In the genomic region with DNA sequence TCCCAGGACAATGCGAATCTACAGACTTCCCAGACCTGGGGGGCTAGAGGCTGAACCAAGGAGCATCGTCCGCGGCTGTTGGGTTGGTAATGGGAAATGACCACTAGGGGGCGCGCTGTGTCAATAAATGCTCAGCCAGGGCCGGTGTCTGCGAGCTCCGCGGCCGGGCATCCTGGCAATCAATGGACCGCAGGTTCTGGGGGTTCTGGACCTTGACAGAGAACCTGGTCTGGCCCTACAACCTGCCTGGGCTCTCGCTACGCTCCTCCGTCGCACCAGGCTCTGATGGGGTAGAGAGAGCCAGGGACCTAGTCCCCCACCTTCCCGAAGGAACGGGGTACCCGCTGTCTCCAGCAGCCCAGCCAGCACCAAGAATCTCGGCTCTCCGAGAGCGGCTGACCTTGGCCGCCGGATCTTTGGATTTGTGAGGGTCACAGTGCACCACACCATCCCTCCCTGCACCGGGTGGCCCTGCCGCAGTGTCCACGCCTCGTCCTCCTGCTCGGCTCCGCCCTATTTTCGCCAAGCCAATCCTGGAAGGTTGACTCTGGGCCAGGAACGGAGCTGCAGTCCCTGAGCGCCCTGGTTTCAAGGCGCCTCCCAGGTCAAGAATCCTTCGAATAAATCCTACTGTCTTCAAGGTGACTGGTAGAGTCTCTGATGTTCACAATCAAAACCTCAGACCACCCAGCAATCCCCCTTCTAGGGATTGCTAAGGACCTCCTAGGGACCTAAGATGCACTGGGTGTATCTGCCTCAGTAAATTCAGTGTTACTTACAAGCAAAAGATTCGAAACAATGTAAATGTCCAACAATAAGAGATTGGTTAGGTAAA, we compare ENCODE assay signal across 8 cellular contexts. TPM values are rescaled to one million over a fixed set of nuclear protein-coding genes. Genes with fewer than 3 reads are reported as not detected.
DNase-seq lines count a peak whose midpoint lies in the region; ATAC-seq, FAIRE-seq and TF ChIP-seq lines count a peak whose summit lies in the region.

No MANE protein-coding gene starts in this region.

- H3K9me3 Mint-ChIP-seq in natural killer cell, result no peaks in the 10 kb centered on the region
- peaks cover 4 to 6% of the 10 kb centered on the region in 2 donors for H3K9me3 Mint-ChIP-seq in stimulated activated naive B cell treated with anti-CD40 and anti-IgM and Interleukin-4, amounts not matched to agents 10 μg/mL and 1 μg/mL and 100 μg/mL, for 72 hours

- peak overlapping the region; percentile 20 for H3K9ac ChIP-seq in HUES6 (ENCODE audit: low read length)

- TF ChIP-seq CTCF in C4-2B (conservative IDR thresholded peaks at IDR 0.05), result peak; percentile 88
- TF ChIP-seq CTCF in fibroblast of the aortic adventitia (IDR thresholded peaks at IDR 0.05; ENCODE audit: insufficient read depth, low read length), result peak; percentile 74
- peak; percentile 83 for TF ChIP-seq CTCF in natural killer cell (IDR thresholded peaks at IDR 0.05)

- H3K27ac Mint-ChIP-seq in natural killer cell, result no peak overlapping the region
- H3K27ac Mint-ChIP-seq in stimulated activated naive B cell treated with anti-CD40 and anti-IgM and Interleukin-4, amounts not matched to agents 10 μg/mL and 1 μg/mL and 100 μg/mL, for 72 hours, result no peak overlapping the region

- peaks cover 16% of the 10 kb centered on the region for H3K4me1 ChIP-seq in HUES6 (ENCODE audit: control insufficient read depth, insufficient read depth, low read length)

- peak; percentile 37 for DNase-seq in RCC 7860 (ENCODE audit: low spot score)
- peak; percentile 77 to 87 for DNase-seq in activated T-helper 1 cell treated with anti-CD3 and anti-CD28 coated beads, Interleukin-2, amount 50 U/mL, for 16 hours (ENCODE audit: low read depth in 1 of 2, low spot score in 1 of 2)
- DNase-seq in fibroblast of the aortic adventitia (ENCODE audit: low read depth), result peak; percentile 70
- peak; percentile 85 for DNase-seq in natural killer cell
- peak; percentile 71 for DNase-seq in stimulated activated naive B cell treated with anti-CD40 and anti-IgM and Interleukin-4, amounts not matched to agents 10 μg/mL and 1 μg/mL and 100 μg/mL, for 72 hours

- H3K4me3 Mint-ChIP-seq in natural killer cell, result peak overlapping the region; percentile 83
- peak overlapping the region; percentile 75 to 79 for H3K4me3 Mint-ChIP-seq in stimulated activated naive B cell treated with anti-CD40 and anti-IgM and Interleukin-4, amounts not matched to agents 10 μg/mL and 1 μg/mL and 100 μg/mL, for 72 hours

- peak overlapping the region; percentile 26 for H3K27ac ChIP-seq in C4-2B
- no peak overlapping the region for H3K27ac ChIP-seq in HUES6 (ENCODE audit: low read depth, low read length)

- intact Hi-C loops in natural killer cell (cut with micrococcal nuclease), result loop anchor here (1.0 to 5.0 kb wide), 5 partner anchors 77 to 336 kb away; a partner anchor contains a TSS

- H3K36me3 Mint-ChIP-seq in natural killer cell, result no peaks in the 10 kb centered on the region
- H3K36me3 Mint-ChIP-seq in stimulated activated naive B cell treated with anti-CD40 and anti-IgM and Interleukin-4, amounts not matched to agents 10 μg/mL and 1 μg/mL and 100 μg/mL, for 72 hours, result no peaks in the 10 kb centered on the region

- peaks cover 22 to 40% of the 10 kb centered on the region in 2 donors for H3K27me3 Mint-ChIP-seq in natural killer cell (ENCODE audit: low read depth in 2 of 2)
- peaks cover 46 to 58% of the 10 kb centered on the region in 2 donors for H3K27me3 Mint-ChIP-seq in stimulated activated naive B cell treated with anti-CD40 and anti-IgM and Interleukin-4, amounts not matched to agents 10 μg/mL and 1 μg/mL and 100 μg/mL, for 72 hours

- ATAC-seq in GM19463 (IDR thresholded peaks at IDR 0.05; ENCODE audit: unreplicated experiment) (peak; percentile 88), natural killer cell (peak; percentile 90 to 96 (median 92))
- ATAC-seq in stimulated activated naive B cell treated with anti-CD40 and anti-IgM and Interleukin-4, amounts not matched to agents 10 μg/mL and 1 μg/mL and 100 μg/mL, for 72 hours (replicated peaks), result peak; percentile 91 to 95

- FAIRE-seq in RCC 7860 (lab: Jason Lieb, UNC), result no peak

- no peaks in the 10 kb centered on the region for H3K36me3 ChIP-seq in HUES6 (ENCODE audit: control insufficient read depth, insufficient read depth, low read length)

- peaks cover 6% of the 10 kb centered on the region for H3K9me3 ChIP-seq in HUES6 (ENCODE audit: control insufficient read depth, insufficient read depth, low read depth, low read length)

- H3K4me3 ChIP-seq in HUES6 (ENCODE audit: low read depth, low read length), result peak overlapping the region; percentile 63
- H3K4me3 ChIP-seq in fibroblast of the aortic adventitia (ENCODE audit: low read depth, low read length), result peak overlapping the region; percentile 73

- H3K27me3 ChIP-seq in HUES6 (ENCODE audit: control insufficient read depth, insufficient read depth, low read length), result peaks cover 11% of the 10 kb centered on the region

- peaks cover 6 to 12% of the 10 kb centered on the region in 2 donors for H3K4me1 Mint-ChIP-seq in natural killer cell
- H3K4me1 Mint-ChIP-seq in stimulated activated naive B cell treated with anti-CD40 and anti-IgM and Interleukin-4, amounts not matched to agents 10 μg/mL and 1 μg/mL and 100 μg/mL, for 72 hours, result peaks cover 7 to 19% of the 10 kb centered on the region in 2 donors

RNA-seq across cellular contexts. Expression of a gene that starts 20.3 kb away (rescaled TPM):
- total RNA-seq in fibroblast of the aortic adventitia (ENCODE audit: low replicate concordance) (0.09 TPM in 1 of 2 replicates, not detected in the other), natural killer cell (not detected)

RNA-seq across cellular contexts. Expression of a gene that starts 40.3 kb away (rescaled TPM):
- total RNA-seq in fibroblast of the aortic adventitia (ENCODE audit: low replicate concordance), result 2.9 and 7.0 TPM in 2 replicates
- total RNA-seq in natural killer cell, result not detected
